8 cellular contexts compared by ENCODE assay signal in genomic region chr3:129627350-129628168, GRCh38. TPM values are rescaled to one million over a fixed set of nuclear protein-coding genes. Genes with fewer than 3 reads are reported as not detected.
DNase-seq lines count a peak whose midpoint lies in the region; ATAC-seq and TF ChIP-seq lines count a peak whose summit lies in the region.

No MANE protein-coding gene starts in this region.

- peaks cover 39% of the 10 kb centered on the region for H3K4me1 ChIP-seq in BLaER1
- peaks cover 13% of the 10 kb centered on the region for H3K4me1 ChIP-seq in OCI-LY7 (ENCODE audit: insufficient read depth, low read length, poor library complexity, severe bottlenecking)
- H3K4me1 ChIP-seq in esophagus squamous epithelium, result peaks cover 39 to 65% (median 46%) of the 10 kb centered on the region in 3 donors
- peaks cover 14 to 34% of the 10 kb centered on the region in 2 donors for H3K4me1 ChIP-seq in muscle layer of duodenum (ENCODE audit: control insufficient read depth in 1 of 2, insufficient read depth in 2 of 2, low read length in 2 of 2)

- WGBS in esophagus squamous epithelium, 2 donors, result 1% methylated on average over 26 to 27 of the region's 38 CpGs

- CTCF ChIA-PET in OCI-LY7 (lab: Charles Lee; ENCODE audit: unreplicated experiment), result no interaction called here

- H3K9me2 ChIP-seq in OCI-LY7 (ENCODE audit: insufficient read depth, low read length), result no peaks in the 10 kb centered on the region

- H3K79me2 ChIP-seq in OCI-LY7 (ENCODE audit: insufficient read depth, low read depth, low read length), result no peaks in the 10 kb centered on the region

- no peaks in the 10 kb centered on the region for H3K36me3 ChIP-seq in BLaER1
- H3K36me3 ChIP-seq in OCI-LY7 (ENCODE audit: insufficient read depth, low read length), result no peaks in the 10 kb centered on the region
- H3K36me3 ChIP-seq in esophagus squamous epithelium, result no peaks in the 10 kb centered on the region
- H3K36me3 ChIP-seq in muscle layer of duodenum (ENCODE audit: control insufficient read depth in 1 of 2, insufficient read depth in 2 of 2, low read length in 2 of 2), result peaks cover 0 to 11% of the 10 kb centered on the region in 2 donors

- H3K27ac ChIP-seq in BLaER1 (peak overlapping the region; percentile 85), OCI-LY7 (ENCODE audit: low read depth, low read length, poor library complexity, severe bottlenecking) (no peak overlapping the region), esophagus squamous epithelium (peak overlapping the region; percentile 89 to 98 (median 94)), muscle layer of duodenum (ENCODE audit: low read length) (peak overlapping the region; percentile 93)

- H3K27me3 ChIP-seq in BLaER1 (no peaks in the 10 kb centered on the region), esophagus squamous epithelium (no peaks in the 10 kb centered on the region), muscle layer of duodenum (ENCODE audit: low read depth, low read length) (no peaks in the 10 kb centered on the region)

- peak; percentile 36 for ATAC-seq in GM19324 (IDR thresholded peaks at IDR 0.05; ENCODE audit: low FRiP score, unreplicated experiment)
- peak; percentile 62 for ATAC-seq in stimulated activated naive CD8-positive, alpha-beta T cell treated with anti-CD3 and anti-CD28 coated beads, Interleukin-15, Interleukin-2, amounts not matched to agents 100 U/mL and 50 U/mL, for 24 hours

- TF ChIP-seq CTCF in OCI-LY7 (conservative IDR thresholded peaks at IDR 0.05; ENCODE audit: low read length) (peak; percentile 88), esophagus squamous epithelium (IDR thresholded peaks at IDR 0.05) (peak; percentile 63 to 90 (median 83))

- BruUV-seq in OCI-LY7 (replicated peaks; lab: Mats Ljungman, UMichigan), result no TSS peak

- H4K20me1 ChIP-seq in BLaER1 (no peaks in the 10 kb centered on the region), OCI-LY7 (ENCODE audit: insufficient read depth, low read length) (no peaks in the 10 kb centered on the region)

- H3K4me3 ChIP-seq in BLaER1, result peak overlapping the region; percentile 77
- peak overlapping the region; percentile 63 for H3K4me3 ChIP-seq in OCI-LY7 (ENCODE audit: low read depth, low read length, poor library complexity, severe bottlenecking)
- peak overlapping the region; percentile 52 to 74 (median 62) for H3K4me3 ChIP-seq in esophagus squamous epithelium
- peak overlapping the region; percentile 72 to 86 for H3K4me3 ChIP-seq in muscle layer of duodenum (ENCODE audit: low read depth in 1 of 2, low read length in 2 of 2)

- H3K9me3 ChIP-seq in BLaER1 (no peaks in the 10 kb centered on the region), OCI-LY7 (ENCODE audit: low read length) (no peaks in the 10 kb centered on the region), esophagus squamous epithelium (no peaks in the 10 kb centered on the region), muscle layer of duodenum (ENCODE audit: control insufficient read depth in 1 of 2, low read length in 2 of 2) (no peaks in the 10 kb centered on the region)

- DNase-seq in HuH-7 (ENCODE audit: low spot score) (peak; percentile 91), OCI-LY7 (ENCODE audit: low spot score) (peak; percentile 69), esophagus squamous epithelium (lab: John Stamatoyannopoulos, UW) (peak; percentile 46)
- peak; percentile 72 to 78 for DNase-seq in activated T-cell treated with anti-CD3 and anti-CD28 coated beads, Interleukin-2, amount 50 U/mL, for 48 hours
- peak; percentile 67 for DNase-seq in stimulated activated naive CD8-positive, alpha-beta T cell treated with anti-CD3 and anti-CD28 coated beads, Interleukin-15, Interleukin-2, amounts not matched to agents 100 U/mL and 50 U/mL, for 24 hours

- POLR2A ChIA-PET in OCI-LY7 (lab: Charles Lee), result interaction anchor here (0.6 to 0.8 kb wide), 2 partner anchors 202 to 359 kb away, joined by 3 to 4 read pairs; no protein-coding TSS in a partner anchor

- peak overlapping the region; percentile 78; the same call in 1 of the 2 replicates for H2AFZ ChIP-seq in OCI-LY7 (ENCODE audit: low read length)

- H3K4me2 ChIP-seq in BLaER1, result peak overlapping the region; percentile 98
- peak overlapping the region; percentile 81 for H3K4me2 ChIP-seq in OCI-LY7 (ENCODE audit: low read length)

- TF ChIP-seq POLR2A in esophagus squamous epithelium (IDR thresholded peaks at IDR 0.05), result peak in 1 of 4 donors; percentile 32

- intact Hi-C loops in OCI-LY7 (cut with micrococcal nuclease; ENCODE audit: unreplicated experiment), result loop anchor here (1.0 to 10.0 kb wide), 5 partner anchors 137 to 307 kb away; no protein-coding TSS in a partner anchor
- intact Hi-C loops in esophagus squamous epithelium (cut with DNase I), result loop anchor here (10.0 kb wide), 1 partner anchor 467 kb away; no protein-coding TSS in a partner anchor

- peak overlapping the region; percentile 80 for H3K9ac ChIP-seq in BLaER1

RNA-seq across cellular contexts. Expression of gene PLXND1, which starts 21.1 kb away (rescaled TPM):
- 6.0 and 6.8 TPM in 2 replicates for total RNA-seq in OCI-LY7 (2014; rRNA removed; shearing (Covaris generic))
- total RNA-seq in OCI-LY7 (2022), result 4.7 and 5.3 TPM in 2 replicates
- 10 to 100 TPM in 3 of 4 donors, 1 to 10 TPM in 1; 4.5 to 66.0 (median 24.4) TPM for total RNA-seq in esophagus squamous epithelium
